In the genomic region with DNA sequence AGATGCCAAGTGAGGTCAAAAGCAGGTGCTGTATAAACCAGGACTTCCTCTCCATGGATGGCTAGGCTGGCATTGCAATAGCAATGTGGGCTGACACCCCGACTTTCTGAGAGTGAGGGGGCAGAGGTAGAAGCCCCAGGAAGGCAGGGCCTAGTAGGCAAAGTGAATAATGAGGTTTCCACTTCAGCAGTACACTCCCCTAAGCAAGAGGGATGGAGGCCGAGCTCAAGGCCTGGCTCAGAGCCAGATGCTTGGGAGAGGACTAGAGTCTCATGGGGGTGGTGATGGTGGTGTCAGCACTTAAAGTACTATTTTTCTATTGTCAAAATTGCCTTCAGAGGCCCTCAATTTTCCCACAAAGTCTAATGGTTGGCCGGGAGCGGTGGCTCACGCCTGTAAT, we compare ENCODE assay signal across 33 cellular contexts.
"Had no signal": no experiment of that assay in that cellular context is flagged by ENCODE, and none has a peak within 500 bp of the region (broad histone marks: within the 10 kb centered on the region; RNA-seq: fewer than 3 reads in every experiment).

No MANE protein-coding gene starts in this region.

- H3K9me3 ChIP-seq: colonic mucosa had no signal

- H3K4me1 Mint-ChIP-seq: activated CD4-positive, alpha-beta memory T cell treated with anti-CD3 and anti-CD28 coated beads, Interleukin-2, amount 10 ng/mL, durations not matched to agents 7 days and 5 days; activated CD8-positive, alpha-beta memory T cell treated with anti-CD3 and anti-CD28 coated beads, Interleukin-2, amount 10 ng/mL, durations not matched to agents 7 days and 5 days; activated naive CD4-positive, alpha-beta T cell treated with anti-CD3 and anti-CD28 coated beads, Interleukin-2, amount 10 ng/mL, durations not matched to agents 7 days and 5 days; activated naive CD8-positive, alpha-beta T cell treated with anti-CD3 and anti-CD28 coated beads, Interleukin-2, amount 50 U/mL, for 24 hours; central memory CD8-positive, alpha-beta T cell had no signal

- ATAC-seq: activated CD8-positive, alpha-beta memory T cell treated with anti-CD3 and anti-CD28 coated beads, Interleukin-2, amount 10 ng/mL, durations not matched to agents 7 days and 5 days; activated naive CD8-positive, alpha-beta T cell treated with anti-CD3 and anti-CD28 coated beads, Interleukin-2, amount 50 U/mL, for 24 hours had no signal

- H3K4me1 ChIP-seq: colonic mucosa had no signal

- H2AFZ ChIP-seq: PC-9 had no signal

- H3K4me2 ChIP-seq: PC-9 had no signal

- H3K27me3 ChIP-seq: cardiac muscle cell, colonic mucosa had no signal

- H3K4me3 ChIP-seq: cardiac muscle cell, colonic mucosa, PC-9 had no signal

- H3K4me3 Mint-ChIP-seq: activated CD4-positive, alpha-beta memory T cell treated with anti-CD3 and anti-CD28 coated beads, Interleukin-2, amount 10 ng/mL, durations not matched to agents 7 days and 5 days; activated CD8-positive, alpha-beta memory T cell treated with anti-CD3 and anti-CD28 coated beads, Interleukin-2, amount 10 ng/mL, durations not matched to agents 7 days and 5 days; activated naive CD4-positive, alpha-beta T cell treated with anti-CD3 and anti-CD28 coated beads, Interleukin-2, amount 10 ng/mL, durations not matched to agents 7 days and 5 days; activated naive CD8-positive, alpha-beta T cell; activated naive CD8-positive, alpha-beta T cell treated with anti-CD3 and anti-CD28 coated beads, Interleukin-2, amount 50 U/mL, for 24 hours; central memory CD8-positive, alpha-beta T cell had no signal

- H3K27ac ChIP-seq: cardiac muscle cell, colonic mucosa, PC-9, VCaP had no signal

- FAIRE-seq: RCC 7860 had no signal

- H3K36me3 ChIP-seq: cardiac muscle cell, colonic mucosa had no signal

- DNase-seq: activated CD4-positive, alpha-beta memory T cell treated with anti-CD3 and anti-CD28 coated beads, Interleukin-2, amount 10 ng/mL, durations not matched to agents 7 days and 5 days; activated CD4-positive, alpha-beta T cell treated with anti-CD3 and anti-CD28 coated beads for 1 hour; activated CD4-positive, alpha-beta T cell treated with anti-CD3 and anti-CD28 coated beads for 48 hours; activated CD4-positive, CD25-positive, alpha-beta regulatory T cell; activated CD8-positive, alpha-beta memory T cell treated with anti-CD3 and anti-CD28 coated beads for 24 hours; activated CD8-positive, alpha-beta memory T cell treated with anti-CD3 and anti-CD28 coated beads, Interleukin-2, amount 10 ng/mL, durations not matched to agents 7 days and 5 days; activated CD8-positive, alpha-beta memory T cell treated with anti-CD3 and anti-CD28 coated beads, Interleukin-2, amount 50 U/mL, for 48 hours; activated effector memory CD4-positive, alpha-beta T cell treated with Interleukin-2 at 50 U/mL for 16 hours; activated naive CD4-positive, alpha-beta T cell treated with anti-CD3 and anti-CD28 coated beads, Interleukin-2, amount 10 ng/mL, durations not matched to agents 7 days and 5 days; activated naive CD8-positive, alpha-beta T cell treated with anti-CD3 and anti-CD28 coated beads, Interleukin-2, amount 50 U/mL, for 24 hours; activated T-cell treated with anti-CD3 and anti-CD28 coated beads, Interleukin-2, amount 50 U/mL, for 48 hours; anterior cingulate cortex; colonic mucosa; Karpas-422; NCI-H1105; NCI-H1417 treated with DMSO at 0.1 percent for 48 hours; NCI-H187 treated with DMSO at 0.1 percent for 48 hours; NCI-H2171 treated with DMSO at 0.1 percent for 48 hours; NCI-H446; NCI-H510A treated with DMSO at 0.1 percent for 48 hours; NCI-H526 treated with DMSO at 0.1 percent for 48 hours; NCI-H774; PC-9; Right ventricle myocardium superior; SW 1271; T-helper 1 cell; T-helper 2 cell; T-helper 9 cell had no signal

- H3K36me3 Mint-ChIP-seq: activated naive CD4-positive, alpha-beta T cell treated with anti-CD3 and anti-CD28 coated beads, Interleukin-2, amount 10 ng/mL, durations not matched to agents 7 days and 5 days had no signal

- H3K27ac Mint-ChIP-seq: activated CD4-positive, alpha-beta memory T cell treated with anti-CD3 and anti-CD28 coated beads, Interleukin-2, amount 10 ng/mL, durations not matched to agents 7 days and 5 days; activated CD8-positive, alpha-beta memory T cell treated with anti-CD3 and anti-CD28 coated beads, Interleukin-2, amount 10 ng/mL, durations not matched to agents 7 days and 5 days; activated naive CD4-positive, alpha-beta T cell treated with anti-CD3 and anti-CD28 coated beads, Interleukin-2, amount 10 ng/mL, durations not matched to agents 7 days and 5 days; activated naive CD8-positive, alpha-beta T cell; activated naive CD8-positive, alpha-beta T cell treated with anti-CD3 and anti-CD28 coated beads, Interleukin-2, amount 50 U/mL, for 24 hours had no signal
